In genomic region chr2:10239561-10239967, GRCh38 we compare ENCODE assay signal across 13 cellular contexts.
DNase-seq lines count a peak whose midpoint lies in the region; ATAC-seq and TF ChIP-seq lines count a peak whose summit lies in the region.
"Had no signal": no experiment of that assay in that cellular context is flagged by ENCODE, and none has a peak within 500 bp of the region (broad histone marks: within the 10 kb centered on the region; RNA-seq: fewer than 3 reads in every experiment).

No MANE protein-coding gene starts in this region.

- POLR2A ChIA-PET in AG04450 (lab: Yijun Ruan, JAX), result no interaction called here

- no peaks in the 10 kb centered on the region for H3F3A ChIP-seq in GM23338 (replicated peaks; ENCODE audit: low read depth)

- DNase-seq in AG04450 (ENCODE audit: low read depth, low spot score) (no peak), GM23338 (ENCODE audit: low spot score) (peak; percentile 69), SK-N-DZ (ENCODE audit: low spot score) (peak; percentile 43), left colon (peak; percentile 1 to 20), NCI-H1930 (lab: John Stamatoyannopoulos, UW) (no peak), gastrocnemius medialis (no peak)
- DNase-seq: activated naive CD8-positive, alpha-beta T cell treated with anti-CD3 and anti-CD28 coated beads for 36 hours; NCI-H2081; OCI-M1; stimulated activated naive CD8-positive, alpha-beta T cell treated with anti-CD3 and anti-CD28 coated beads, Interleukin-15, amount 100 ng/mL, for 72 hours had no signal

- H3K27ac Mint-ChIP-seq in GM23338, result no peak overlapping the region
- H3K27ac Mint-ChIP-seq: activated naive CD8-positive, alpha-beta T cell treated with anti-CD3 and anti-CD28 coated beads for 36 hours; stimulated activated naive CD8-positive, alpha-beta T cell treated with anti-CD3 and anti-CD28 coated beads, Interleukin-15, amount 100 ng/mL, for 72 hours had no signal

- no peaks in the 10 kb centered on the region for H3K9me2 ChIP-seq in GM23338 (ENCODE audit: insufficient read depth)

- no peak overlapping the region for H3K4me2 ChIP-seq in GM23338
- H3K4me2 ChIP-seq: BLaER1 treated with 17β-estradiol and CSF1 and Interleukin-3, amounts not matched to agents 10 nM and 100 nM had no signal

- H3K27me3 Mint-ChIP-seq in GM23338 (ENCODE audit: insufficient read depth, low read depth, poor library complexity), result peaks cover 4% of the 10 kb centered on the region
- H3K27me3 Mint-ChIP-seq: activated naive CD8-positive, alpha-beta T cell treated with anti-CD3 and anti-CD28 coated beads for 36 hours; stimulated activated naive CD8-positive, alpha-beta T cell treated with anti-CD3 and anti-CD28 coated beads, Interleukin-15, amount 100 ng/mL, for 72 hours had no signal

- TF ChIP-seq POLR2A in gastrocnemius medialis (IDR thresholded peaks at IDR 0.05), result no peak

- H3K36me3 ChIP-seq in GM23338 (ENCODE audit: insufficient read depth) (no peaks in the 10 kb centered on the region), gastrocnemius medialis (no peaks in the 10 kb centered on the region)
- H3K36me3 ChIP-seq: BLaER1 treated with 17β-estradiol and CSF1 and Interleukin-3, amounts not matched to agents 10 nM and 100 nM had no signal

- no peak overlapping the region for H3K4me3 ChIP-seq in AG04450 (ENCODE audit: low read depth, low read length)
- no peak overlapping the region for H3K4me3 ChIP-seq in GM23338
- no peak overlapping the region for H3K4me3 ChIP-seq in gastrocnemius medialis
- H3K4me3 ChIP-seq: BLaER1 treated with 17β-estradiol and CSF1 and Interleukin-3, amounts not matched to agents 10 nM and 100 nM had no signal

- H3K4me1 Mint-ChIP-seq in GM23338, result no peaks in the 10 kb centered on the region; the same call in 2 of the 3 replicates
- H3K4me1 Mint-ChIP-seq: activated naive CD8-positive, alpha-beta T cell treated with anti-CD3 and anti-CD28 coated beads for 36 hours; stimulated activated naive CD8-positive, alpha-beta T cell treated with anti-CD3 and anti-CD28 coated beads, Interleukin-15, amount 100 ng/mL, for 72 hours had no signal

- TF ChIP-seq CTCF in AG04450 (IDR thresholded peaks at IDR 0.05; ENCODE audit: low read depth, low read length) (peak; percentile 29; the same call in 1 of the 2 replicates), GM23338 (conservative IDR thresholded peaks at IDR 0.05; ENCODE audit: low read depth in 2 of 2) (peak; percentile 53 to 58), gastrocnemius medialis (IDR thresholded peaks at IDR 0.05 in 4 of 5, conservative IDR thresholded peaks at IDR 0.05 in 1 of 5) (no peak)

- ATAC-seq in GM23338 (peak; percentile 92), left colon (no peak), HG03520 (IDR thresholded peaks at IDR 0.05; ENCODE audit: unreplicated experiment) (no peak), GM21825 (IDR thresholded peaks at IDR 0.05; ENCODE audit: unreplicated experiment) (no peak), gastrocnemius medialis (no peak)
- ATAC-seq: stimulated activated naive CD8-positive, alpha-beta T cell treated with anti-CD3 and anti-CD28 coated beads, Interleukin-15, amount 100 ng/mL, for 72 hours had no signal

- no peaks in the 10 kb centered on the region for H3K79me2 ChIP-seq in GM23338 (replicated peaks; ENCODE audit: insufficient read depth)

- in situ Hi-C loops in gastrocnemius medialis (cut with MboI; ENCODE audit: low sequenced_read_pairs in 4 of 4), result no loop called here

- CTCF ChIA-PET in AG04450 (lab: Charles Lee), result interaction anchor here (0.6 kb wide), 1 partner anchor 9 kb away, joined by 3 read pairs; no protein-coding TSS in a partner anchor

- H3K27me3 ChIP-seq in AG04450 (ENCODE audit: control insufficient read depth, insufficient read depth, low read length) (peaks cover 24% of the 10 kb centered on the region), GM23338 (ENCODE audit: insufficient read depth) (no peaks in the 10 kb centered on the region), gastrocnemius medialis (no peaks in the 10 kb centered on the region)

- H3K4me1 ChIP-seq in GM23338 (ENCODE audit: insufficient read depth), result no peaks in the 10 kb centered on the region
- no peaks in the 10 kb centered on the region for H3K4me1 ChIP-seq in gastrocnemius medialis

- intact Hi-C loops in left colon (cut with DNase I, micrococcal nuclease), result no loop called here
- intact Hi-C loops in gastrocnemius medialis (cut with DNase I; ENCODE audit: low total_unique reads), result no loop called here

- H2AFZ ChIP-seq in GM23338, result peak overlapping the region; percentile 69; the same call in 1 of the 2 replicates

- no peak overlapping the region for H3K27ac ChIP-seq in AG04450 (ENCODE audit: low read depth, low read length)
- no peak overlapping the region for H3K27ac ChIP-seq in GM23338 (ENCODE audit: low read depth)
- no peak overlapping the region for H3K27ac ChIP-seq in gastrocnemius medialis
- H3K27ac ChIP-seq: BLaER1 treated with 17β-estradiol and CSF1 and Interleukin-3, amounts not matched to agents 10 nM and 100 nM had no signal

- no peaks in the 10 kb centered on the region for H4K20me1 ChIP-seq in GM23338 (replicated peaks; ENCODE audit: insufficient read depth)

- no peaks in the 10 kb centered on the region; the same call in 1 of the 2 replicates for H3K9me3 ChIP-seq in AG04450 (ENCODE audit: control insufficient read depth, insufficient read depth, low read length)
- H3K9me3 ChIP-seq in gastrocnemius medialis, result no peaks in the 10 kb centered on the region
- H3K9me3 ChIP-seq: BLaER1 treated with 17β-estradiol and CSF1 and Interleukin-3, amounts not matched to agents 10 nM and 100 nM had no signal

- no peak overlapping the region for H3K4me3 Mint-ChIP-seq in GM23338
- H3K4me3 Mint-ChIP-seq: activated naive CD8-positive, alpha-beta T cell treated with anti-CD3 and anti-CD28 coated beads for 36 hours; stimulated activated naive CD8-positive, alpha-beta T cell treated with anti-CD3 and anti-CD28 coated beads, Interleukin-15, amount 100 ng/mL, for 72 hours had no signal

- H3K9me3 Mint-ChIP-seq in GM23338, result no peaks in the 10 kb centered on the region; the same call in 2 of the 3 replicates
- H3K9me3 Mint-ChIP-seq: activated naive CD8-positive, alpha-beta T cell treated with anti-CD3 and anti-CD28 coated beads for 36 hours; stimulated activated naive CD8-positive, alpha-beta T cell treated with anti-CD3 and anti-CD28 coated beads, Interleukin-15, amount 100 ng/mL, for 72 hours had no signal

- no peaks in the 10 kb centered on the region for H3K36me3 Mint-ChIP-seq in GM23338 (ENCODE audit: low read depth)
- H3K36me3 Mint-ChIP-seq: activated naive CD8-positive, alpha-beta T cell treated with anti-CD3 and anti-CD28 coated beads for 36 hours had no signal

TF ChIP-seq in GM23338, 12 proteins besides CTCF, POLR2A, EP300 and RAD21:
- TF ChIP-seq POLR2AphosphoS5 (IDR thresholded peaks at IDR 0.05; ENCODE audit: low read depth), result no peak
- no peak for TF ChIP-seq NANOG (IDR thresholded peaks at IDR 0.05; ENCODE audit: borderline replicate concordance)
- TF ChIP-seq EZH2 (IDR thresholded peaks at IDR 0.05; ENCODE audit: low read depth, unreplicated experiment), result no peak
- TF ChIP-seq CREB1 (CRISPR knock-in tag; IDR thresholded peaks at IDR 0.05; ENCODE audit: low read depth), result no peak
- TF ChIP-seq STAT1 (IDR thresholded peaks at IDR 0.05; ENCODE audit: unreplicated experiment), result no peak
- no peak for TF ChIP-seq JUNB (IDR thresholded peaks at IDR 0.05; ENCODE audit: unreplicated experiment)
- TF ChIP-seq REST (IDR thresholded peaks at IDR 0.05; ENCODE audit: unreplicated experiment), result no peak
- TF ChIP-seq EZH2phosphoT487 (IDR thresholded peaks at IDR 0.05; ENCODE audit: unreplicated experiment), result no peak
- no peak for TF ChIP-seq ZNF114 (CRISPR knock-in tag; IDR thresholded peaks at IDR 0.05)
- TF ChIP-seq ETS1 (IDR thresholded peaks at IDR 0.05), result no peak
- no peak for TF ChIP-seq ZNF331 (CRISPR knock-in tag; IDR thresholded peaks at IDR 0.05; ENCODE audit: low read depth)

Comparison
In these comparisons a context has a peak if more than half of its experiments do, and no peak if none do; other contexts are left out.
1. DNase-seq: peak in GM23338 (single experiment), SK-N-DZ (single experiment) and left colon (2 of 2); none in AG04450 (single experiment), NCI-H1930 (0 of 2) and gastrocnemius medialis (0 of 2).
2. CTCF ChIP-seq: peak in AG04450 (single experiment) and GM23338 (2 of 2); none in gastrocnemius medialis (0 of 5).